Comparison of ENCODE assay signal across 8 cellular contexts in genomic region chr19:3762130-3762473, GRCh38. TPM values are rescaled to one million over a fixed set of nuclear protein-coding genes. Genes with fewer than 3 reads are reported as not detected.
A peak's percentile ranks its signal among the peaks of the same experiment; 100 is the strongest.
DNase-seq lines count a peak whose midpoint lies in the region; ATAC-seq and TF ChIP-seq lines count a peak whose summit lies in the region.

No MANE protein-coding gene starts in this region.

- H3K4me1 Mint-ChIP-seq in chondrocyte (ENCODE audit: low read depth) (peaks cover 28% of the 10 kb centered on the region), naive B cell (peaks cover 23 to 40% (median 27%) of the 10 kb centered on the region in 3 donors)

- H3K27me3 Mint-ChIP-seq in chondrocyte (ENCODE audit: low read depth) (no peaks in the 10 kb centered on the region), naive B cell (no peaks in the 10 kb centered on the region)

- no peak for DNase-seq in AG10803 (ENCODE audit: low read depth)
- no peak for DNase-seq in chondrocyte (ENCODE audit: low spot score)
- DNase-seq in naive B cell, result no peak
- no peak for DNase-seq in NCI-H1092 (lab: John Stamatoyannopoulos, UW)
- no peak for DNase-seq in foreskin melanocyte
- DNase-seq in NCI-H446 treated with DMSO at 0.1 percent for 48 hours (lab: John Stamatoyannopoulos, UW), result no peak

- peaks cover 23% of the 10 kb centered on the region for H3K4me1 ChIP-seq in KMS-11 (ENCODE audit: low read depth, poor library complexity, severe bottlenecking)

- H2AFZ ChIP-seq in KMS-11 (ENCODE audit: low read depth), result peak overlapping the region; percentile 86; the same call in 1 of the 2 replicates

- H3K79me2 ChIP-seq in KMS-11 (ENCODE audit: insufficient read depth, low read depth), result peaks cover 10% of the 10 kb centered on the region; the same call in 1 of the 2 replicates

- no peaks in the 10 kb centered on the region for H3K36me3 ChIP-seq in KMS-11 (ENCODE audit: insufficient read depth)

- ATAC-seq in naive B cell (ENCODE audit: low read depth in 2 of 2), result no peak
- no peak for ATAC-seq in GM19467 (IDR thresholded peaks at IDR 0.05; ENCODE audit: unreplicated experiment)

- H3K4me3 ChIP-seq in AG10803 (ENCODE audit: low read length) (peak overlapping the region; percentile 94), KMS-11 (IDR thresholded peaks at IDR 0.05; ENCODE audit: insufficient read depth, low read depth, low read length) (no peak overlapping the region)

- H3K4me3 Mint-ChIP-seq in chondrocyte (ENCODE audit: unreplicated experiment) (peak overlapping the region; percentile 100), naive B cell (peak overlapping the region; percentile 91 to 100 (median 99))

- no peaks in the 10 kb centered on the region for H3K9me3 Mint-ChIP-seq in chondrocyte (ENCODE audit: low read depth)
- H3K9me3 Mint-ChIP-seq in naive B cell, result peaks cover 0 to 2% (median 0%) of the 10 kb centered on the region in 7 donors

- no peak overlapping the region for H3K9ac ChIP-seq in KMS-11

- no peaks in the 10 kb centered on the region for H3K27me3 ChIP-seq in KMS-11 (ENCODE audit: insufficient read depth, low read depth)

- H3K27ac ChIP-seq in KMS-11, result peak overlapping the region; percentile 91

- peak overlapping the region; percentile 99 for H3K27ac Mint-ChIP-seq in chondrocyte (ENCODE audit: unreplicated experiment)
- peak overlapping the region; percentile 99 to 100 (median 100) for H3K27ac Mint-ChIP-seq in naive B cell

- H3K36me3 Mint-ChIP-seq in chondrocyte (ENCODE audit: low read depth) (peaks cover 6% of the 10 kb centered on the region), naive B cell (peaks cover 0 to 7% of the 10 kb centered on the region in 2 donors)

- H4K20me1 ChIP-seq in KMS-11 (ENCODE audit: insufficient read depth), result no peaks in the 10 kb centered on the region

- peak overlapping the region; percentile 80 for H3K4me2 ChIP-seq in KMS-11

- TF ChIP-seq CTCF in AG10803 (conservative IDR thresholded peaks at IDR 0.05; ENCODE audit: low read length) (no peak), KMS-11 (conservative IDR thresholded peaks at IDR 0.05; ENCODE audit: low read depth, low read length) (no peak), chondrocyte (IDR thresholded peaks at IDR 0.05) (no peak)

RNA-seq across cellular contexts. Expression of gene MRPL54, which starts 0.4 kb away (rescaled TPM):
- total RNA-seq in chondrocyte, result 41.6 to 52.4 TPM (median 42.9 TPM) in 3 replicates
- 100 to 1,000 TPM; 113 to 186 (median 131) TPM for polyA plus RNA-seq in naive B cell (ENCODE audit: low read depth in 6 of 6)

RNA-seq across cellular contexts. Expression of gene APBA3, which starts 0.6 kb away (rescaled TPM):
- total RNA-seq in chondrocyte, result 17.8 to 20.4 TPM (median 18.2 TPM) in 3 replicates
- 10 to 100 TPM; 28.8 to 51.6 (median 35.3) TPM for polyA plus RNA-seq in naive B cell (ENCODE audit: low read depth in 6 of 6)

RNA-seq across cellular contexts. Expression of gene RAX2, which starts 9.9 kb away (rescaled TPM):
- total RNA-seq in chondrocyte, result not detected in 3 replicates
- under 1 TPM in 1 of 6 donors, not detected in 5; 0.20 TPM for polyA plus RNA-seq in naive B cell (ENCODE audit: low read depth in 6 of 6)

RNA-seq across cellular contexts. Expression of gene MATK, which starts 24.1 kb away (rescaled TPM):
- not detected in 3 replicates for total RNA-seq in chondrocyte
- 1 to 10 TPM; 3.2 to 6.7 (median 5.6) TPM for polyA plus RNA-seq in naive B cell (ENCODE audit: low read depth in 6 of 6)

RNA-seq across cellular contexts. Expression of gene TJP3, which starts 53.9 kb away (rescaled TPM):
- total RNA-seq in chondrocyte, result not detected in 3 replicates
- 1 to 10 TPM in 5 of 6 donors, not detected in 1; 1.2 to 3.8 (median 2.0) TPM for polyA plus RNA-seq in naive B cell (ENCODE audit: low read depth in 6 of 6)
